ENCODE assay signal across 24 cellular contexts in the genomic region with DNA sequence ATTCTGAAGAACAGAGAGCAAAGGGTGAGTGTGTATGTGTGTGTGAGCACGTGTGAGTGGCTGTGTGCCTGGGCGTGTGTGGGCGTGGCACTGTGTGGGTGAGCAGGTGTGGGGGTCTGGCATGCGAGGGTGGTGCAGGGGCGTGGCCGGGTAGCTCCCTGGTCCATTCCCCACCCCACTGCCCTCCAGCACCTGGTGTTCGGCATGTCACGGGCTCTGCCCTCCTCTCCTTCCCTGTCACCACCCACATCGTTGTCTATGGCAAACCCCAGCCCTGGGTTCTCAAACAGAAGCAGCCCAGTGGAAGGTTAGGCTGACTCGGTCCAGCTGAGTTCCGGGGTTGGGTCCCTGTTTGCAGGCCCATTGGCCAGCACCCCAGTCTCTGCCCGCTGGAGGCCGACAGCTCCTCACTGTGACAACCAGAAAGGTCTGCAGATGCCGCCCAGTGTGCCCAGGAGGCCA. TPM values are rescaled to one million over a fixed set of nuclear protein-coding genes. Genes with fewer than 3 reads are reported as not detected.
DNase-seq lines count a peak whose midpoint lies in the region; ATAC-seq and TF ChIP-seq lines count a peak whose summit lies in the region.
"Had no signal": no experiment of that assay in that cellular context is flagged by ENCODE, and none has a peak within 500 bp of the region (broad histone marks: within the 10 kb centered on the region; RNA-seq: fewer than 3 reads in every experiment).

No MANE protein-coding gene starts in this region.

- H4K8ac ChIP-seq in neuronal stem cell (ENCODE audit: low read depth, low read length): no peak overlapping the region

- H3K23ac ChIP-seq in neuronal stem cell (ENCODE audit: low read depth, low read length, poor library complexity): peak overlapping the region; percentile 39

- no peak overlapping the region for H3K4me2 ChIP-seq in neuronal stem cell (ENCODE audit: insufficient read depth, low read length, poor library complexity, severe bottlenecking)
- H3K4me2 ChIP-seq: A549 had no signal

- CTCF ChIA-PET in HEK293 (lab: Yijun Ruan, JAX): interaction anchor here (0.5 to 1.7 kb wide), 6 partner anchors 13 to 278 kb away, joined by 3 to 5 read pairs (median 3); partner anchors contain the start of gene UBE2G2

- H2AK5ac ChIP-seq in neuronal stem cell (ENCODE audit: low read depth, low read length): no peak overlapping the region

- H3K18ac ChIP-seq in neuronal stem cell (ENCODE audit: low read length): no peak overlapping the region

- H2BK12ac ChIP-seq in neuronal stem cell (ENCODE audit: low read length): no peak overlapping the region

- H3K4me3 ChIP-seq in HEK293 (ENCODE audit: low read depth, low read length) (no peak overlapping the region), neuronal stem cell (ENCODE audit: low read length in 2 of 2) (no peak overlapping the region)
- H3K4me3 ChIP-seq: A549, GM12878 had no signal

- POLR2A ChIA-PET in HEK293 (lab: Yijun Ruan, JAX): no interaction called here

- no peak overlapping the region for H3K14ac ChIP-seq in neuronal stem cell (ENCODE audit: low read length)

- peaks cover 7% of the 10 kb centered on the region for H3K4me1 Mint-ChIP-seq in chondrocyte (ENCODE audit: low read depth)

- H2BK15ac ChIP-seq in neuronal stem cell (ENCODE audit: low read length): no peak overlapping the region

- DNase-seq in NCI-H1436 (lab: John Stamatoyannopoulos, UW): peak; percentile 42
- DNase-seq in NCI-H1436 treated with DMSO at 0.1 percent for 48 hours (lab: John Stamatoyannopoulos, UW): no peak
- peak; percentile 81 for DNase-seq in chondrocyte (ENCODE audit: low spot score)
- DNase-seq in neuronal stem cell (ENCODE audit: low spot score): no peak
- no peak for DNase-seq in activated CD8-positive, alpha-beta memory T cell treated with anti-CD3 and anti-CD28 coated beads for 24 hours
- no peak for DNase-seq in Ammon's horn (ENCODE audit: low spot score)
- DNase-seq: activated CD8-positive, alpha-beta memory T cell treated with anti-CD3 and anti-CD28 coated beads, Interleukin-2, amount 50 U/mL, for 4 hours; kidney glomerular epithelial cell; NCI-H1694 treated with DMSO at 0.1 percent for 48 hours; OCI-M1 had no signal

- no peaks in the 10 kb centered on the region for H3K27me3 Mint-ChIP-seq in chondrocyte (ENCODE audit: low read depth)
- H3K27me3 Mint-ChIP-seq: central memory CD8-positive, alpha-beta T cell; IgD-negative memory B cell had no signal

- H2BK5ac ChIP-seq in neuronal stem cell (ENCODE audit: low read length): no peak overlapping the region

- H2AFZ ChIP-seq in neuronal stem cell (ENCODE audit: low read length): no peak overlapping the region

- H3K4me3 Mint-ChIP-seq in chondrocyte (ENCODE audit: unreplicated experiment): no peak overlapping the region
- H3K4me3 Mint-ChIP-seq: central memory CD8-positive, alpha-beta T cell; T-helper 2 cell treated with Interferon-gamma antibody and Interleukin-4, amounts not matched to agents 5 μg/mL and 100 μg/mL, for 36 hours had no signal

- no peaks in the 10 kb centered on the region for H3K9me3 Mint-ChIP-seq in chondrocyte (ENCODE audit: low read depth)
- H3K9me3 Mint-ChIP-seq: activated T-helper 2 cell treated with anti-CD3 and anti-CD28 coated beads, Interferon-gamma antibody, Interleukin-2, Interleukin-4, amounts not matched to agents 10 μg/mL and 5 μg/mL and 100 μg/mL, durations not matched to agents 14 hours and 24 hours and 36 hours; central memory CD8-positive, alpha-beta T cell; IgD-negative memory B cell; T-helper 2 cell treated with Interferon-gamma antibody and Interleukin-4, amounts not matched to agents 5 μg/mL and 100 μg/mL, for 36 hours had no signal

- H3K36me3 Mint-ChIP-seq in chondrocyte (ENCODE audit: low read depth): no peaks in the 10 kb centered on the region
- H3K36me3 Mint-ChIP-seq: IgD-negative memory B cell had no signal

- ATAC-seq in HG03139 (IDR thresholded peaks at IDR 0.05; ENCODE audit: unreplicated experiment): no peak

- no CpG with 5 or more reads among the region's 14 CpGs for WGBS in neuronal stem cell (ENCODE audit: extremely low coverage in 2 of 2, insufficient read length in 2 of 2, insufficient replicate concordance in 1 of 2), 2 donors

- H3K4me1 ChIP-seq in HEK293 (ENCODE audit: control insufficient read depth, insufficient read depth, low read length): no peaks in the 10 kb centered on the region
- peaks cover 0 to 15% of the 10 kb centered on the region in 2 donors for H3K4me1 ChIP-seq in neuronal stem cell (ENCODE audit: control insufficient read depth in 2 of 2, insufficient read depth in 1 of 2, low read depth in 1 of 2, low read length in 2 of 2)

- peaks cover 11% of the 10 kb centered on the region for H3K79me1 ChIP-seq in neuronal stem cell (ENCODE audit: low read depth, low read length)

- peak overlapping the region; percentile 67 for H4K91ac ChIP-seq in neuronal stem cell (ENCODE audit: low read depth, low read length, poor library complexity)

- H3K27ac Mint-ChIP-seq in chondrocyte (ENCODE audit: unreplicated experiment): no peak overlapping the region
- H3K27ac Mint-ChIP-seq: activated T-helper 2 cell treated with anti-CD3 and anti-CD28 coated beads, Interferon-gamma antibody, Interleukin-2, Interleukin-4, amounts not matched to agents 10 μg/mL and 5 μg/mL and 100 μg/mL, durations not matched to agents 14 hours and 24 hours and 36 hours; IgD-negative memory B cell; T-helper 2 cell treated with Interferon-gamma antibody and Interleukin-4, amounts not matched to agents 5 μg/mL and 100 μg/mL, for 36 hours had no signal

- H3K36me3 ChIP-seq in HEK293 (ENCODE audit: control insufficient read depth in 2 of 2, insufficient read depth in 1 of 2, low read length in 2 of 2) (no peaks in the 10 kb centered on the region), neuronal stem cell (replicated peaks in 1 of 2; ENCODE audit: control insufficient read depth in 2 of 2, insufficient read depth in 2 of 2, low read length in 2 of 2) (no peaks in the 10 kb centered on the region)

- H3K9me3 ChIP-seq in HEK293 (ENCODE audit: control insufficient read depth, insufficient read depth, low read depth, low read length): no peaks in the 10 kb centered on the region
- peaks cover 0 to 2% of the 10 kb centered on the region in 2 donors for H3K9me3 ChIP-seq in neuronal stem cell (replicated peaks in 1 of 2; ENCODE audit: control insufficient read depth in 2 of 2, insufficient read depth in 1 of 2, low read depth in 1 of 2, low read length in 2 of 2)
- H3K9me3 ChIP-seq: A549 had no signal

- H3K4ac ChIP-seq in neuronal stem cell (ENCODE audit: low read length): no peak overlapping the region

- TF ChIP-seq CTCF in HEK293 (tag by site-specific recombination; IDR thresholded peaks at IDR 0.05) (no peak), chondrocyte (IDR thresholded peaks at IDR 0.05) (no peak)

- H3K27me3 ChIP-seq in neuronal stem cell (ENCODE audit: control insufficient read depth in 3 of 3, insufficient read depth in 3 of 3, low read depth in 1 of 3, low read length in 3 of 3): no peaks in the 10 kb centered on the region

- H3K9ac ChIP-seq in neuronal stem cell (ENCODE audit: low read depth, low read length, poor library complexity): peak overlapping the region; percentile 53

- H3K27ac ChIP-seq in HEK293 (ENCODE audit: extremely low read depth, low read depth, low read length) (no peak overlapping the region), neuronal stem cell (replicated peaks; ENCODE audit: low read length) (no peak overlapping the region)
- H3K27ac ChIP-seq: A549, epithelial cell of prostate had no signal

- peak overlapping the region; percentile 57 for H2BK120ac ChIP-seq in neuronal stem cell (ENCODE audit: low read depth, low read length)

TF ChIP-seq in HEK293, 187 proteins besides CTCF, POLR2A, EP300 and RAD21:
- TF ChIP-seq KLF8 (tag by site-specific recombination; IDR thresholded peaks at IDR 0.05) (peak; percentile 81), ZNF416 (tag by site-specific recombination; IDR thresholded peaks at IDR 0.05) (no peak), ZNF843 (tag by site-specific recombination; IDR thresholded peaks at IDR 0.05) (no peak), ZNF76 (tag by site-specific recombination; IDR thresholded peaks at IDR 0.05; ENCODE audit: borderline replicate concordance, low read depth) (no peak), ZFHX2 (tag by site-specific recombination; conservative IDR thresholded peaks at IDR 0.05) (peak; percentile 98), KLF9 (tag by site-specific recombination; IDR thresholded peaks at IDR 0.05; ENCODE audit: low read depth) (peak; percentile 74), EGR2 (tag by site-specific recombination; IDR thresholded peaks at IDR 0.05; ENCODE audit: low read depth) (peak; percentile 98), KLF1 (tag by site-specific recombination; IDR thresholded peaks at IDR 0.05) (peak; percentile 100)
- TF ChIP-seq, protein P1, sequence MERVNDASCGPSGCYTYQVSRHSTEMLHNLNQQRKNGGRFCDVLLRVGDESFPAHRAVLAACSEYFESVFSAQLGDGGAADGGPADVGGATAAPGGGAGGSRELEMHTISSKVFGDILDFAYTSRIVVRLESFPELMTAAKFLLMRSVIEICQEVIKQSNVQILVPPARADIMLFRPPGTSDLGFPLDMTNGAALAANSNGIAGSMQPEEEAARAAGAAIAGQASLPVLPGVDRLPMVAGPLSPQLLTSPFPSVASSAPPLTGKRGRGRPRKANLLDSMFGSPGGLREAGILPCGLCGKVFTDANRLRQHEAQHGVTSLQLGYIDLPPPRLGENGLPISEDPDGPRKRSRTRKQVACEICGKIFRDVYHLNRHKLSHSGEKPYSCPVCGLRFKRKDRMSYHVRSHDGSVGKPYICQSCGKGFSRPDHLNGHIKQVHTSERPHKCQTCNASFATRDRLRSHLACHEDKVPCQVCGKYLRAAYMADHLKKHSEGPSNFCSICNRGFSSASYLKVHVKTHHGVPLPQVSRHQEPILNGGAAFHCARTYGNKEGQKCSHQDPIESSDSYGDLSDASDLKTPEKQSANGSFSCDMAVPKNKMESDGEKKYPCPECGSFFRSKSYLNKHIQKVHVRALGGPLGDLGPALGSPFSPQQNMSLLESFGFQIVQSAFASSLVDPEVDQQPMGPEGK (tag by site-specific recombination; IDR thresholded peaks at IDR 0.05): 0 out of 2 replicates have a peak, but pooled peaks have one; percentile 12

RNA-seq across cellular contexts. Expression of gene UBE2G2, which starts 39.8 kb away (rescaled TPM):
- total RNA-seq in chondrocyte: 48.5 to 75.5 TPM (median 54.8 TPM) in 3 replicates
- polyA plus RNA-seq in neuronal stem cell (2013, experiment 1 of 2): 48.4 TPM
- 50.1 TPM for polyA plus RNA-seq in neuronal stem cell (2013, experiment 2 of 2)

RNA-seq across cellular contexts. Expression of gene TSPEAR, which starts 50.4 kb away (rescaled TPM):
- total RNA-seq in chondrocyte: 0.15 to 0.38 TPM in 2 of 3 replicates, not detected in the other
- 0.04 TPM for polyA plus RNA-seq in neuronal stem cell (2013, experiment 1 of 2)
- polyA plus RNA-seq in neuronal stem cell (2013, experiment 2 of 2): 0.04 TPM
- total RNA-seq: activated T-helper 2 cell treated with anti-CD3 and anti-CD28 coated beads, Interferon-gamma antibody, Interleukin-2, Interleukin-4, amounts not matched to agents 10 μg/mL and 5 μg/mL and 100 μg/mL, durations not matched to agents 14 hours and 24 hours and 36 hours; GM12878; MCF 10A; myocyte; skeletal muscle tissue; subcutaneous adipose tissue had no signal
- polyA plus RNA-seq: A549, BJ, GM12878, IgD-negative memory B cell had no signal

RNA-seq across cellular contexts. Expression of gene SUMO3, which starts 56.1 kb away (rescaled TPM):
- 51.3 to 60.3 TPM (median 52.3 TPM) in 3 replicates for total RNA-seq in chondrocyte
- 216 TPM for polyA plus RNA-seq in neuronal stem cell (2013, experiment 1 of 2)
- 212 TPM for polyA plus RNA-seq in neuronal stem cell (2013, experiment 2 of 2)

Comparison
In these comparisons a context has a peak if more than half of its experiments do, and no peak if none do; other contexts are left out.
1. DNase-seq: peak in NCI-H1436 (single experiment) and chondrocyte (single experiment); none in NCI-H1436 treated with DMSO at 0.1 percent for 48 hours (single experiment), neuronal stem cell (single experiment), activated CD8-positive, alpha-beta memory T cell treated with anti-CD3 and anti-CD28 coated beads for 24 hours (single experiment) and Ammon's horn (single experiment).